In the genomic region with DNA sequence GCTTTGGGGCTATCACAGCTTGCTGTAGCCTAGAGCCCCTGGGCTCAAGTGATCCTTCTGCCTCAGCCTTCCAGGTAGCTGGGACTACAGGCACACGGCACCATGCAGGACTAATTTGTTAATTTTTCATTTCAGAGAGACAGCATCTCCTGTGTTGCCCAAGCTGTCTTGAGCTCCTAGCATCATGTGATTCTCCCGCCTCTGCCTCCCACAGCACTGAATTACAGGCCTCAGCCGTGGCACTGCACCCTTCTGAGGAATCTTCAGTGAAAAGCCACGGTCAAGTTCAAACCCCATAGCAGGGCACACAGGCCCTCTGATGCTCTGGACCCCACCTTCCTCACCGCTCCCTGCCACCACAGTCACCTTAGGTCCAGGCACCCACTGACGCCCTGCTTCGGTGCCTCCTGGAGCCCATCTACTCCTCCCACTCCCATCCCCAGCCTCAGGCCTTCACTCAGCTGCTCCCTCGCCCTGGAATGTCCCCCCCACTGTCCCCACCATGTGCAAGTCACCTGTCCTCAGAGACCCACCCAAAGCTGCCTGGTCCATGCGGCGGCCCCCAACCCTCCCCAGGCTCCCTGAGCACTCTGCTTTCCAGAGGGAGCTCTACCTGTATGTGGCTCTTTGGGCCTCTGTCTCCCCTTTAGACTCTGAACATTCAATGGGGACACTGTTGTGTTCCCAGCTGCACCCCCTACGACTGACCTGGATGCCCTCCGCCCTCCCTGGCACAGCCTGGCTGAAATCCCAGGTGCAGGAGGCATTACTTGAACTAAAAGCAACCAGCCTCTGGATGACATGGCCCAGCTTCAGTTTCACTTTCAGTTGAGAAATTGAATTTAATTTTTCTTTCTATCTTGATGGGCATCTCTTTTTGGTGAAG, we compare ENCODE assay signal across 8 cellular contexts. TPM values are rescaled to one million over a fixed set of nuclear protein-coding genes. Genes with fewer than 3 reads are reported as not detected.
DNase-seq lines count a peak whose midpoint lies in the region; ATAC-seq and TF ChIP-seq lines count a peak whose summit lies in the region.

No MANE protein-coding gene starts in this region.

- peak; percentile 9 for DNase-seq in NCI-H2107 treated with DMSO at 0.1 percent for 48 hours (lab: John Stamatoyannopoulos, UW; ENCODE audit: unreplicated experiment)
- no peak for DNase-seq in NCI-H2107 (lab: John Stamatoyannopoulos, UW)
- DNase-seq in fibroblast of pulmonary artery (ENCODE audit: low read depth): peak; percentile 24
- no peak for DNase-seq in sciatic nerve (ENCODE audit: low spot score)
- no peak for DNase-seq in NCI-H2171 treated with DMSO at 0.1 percent for 48 hours (lab: John Stamatoyannopoulos, UW)

- H3K4me3 ChIP-seq in WI38 (ENCODE audit: low read depth, low read length) (peak overlapping the region; percentile 87), fibroblast of pulmonary artery (replicated peaks; ENCODE audit: low read depth, low read length) (peak overlapping the region; percentile 65)

- intact Hi-C loops in sciatic nerve (cut with DNase I): no loop called here

- peak; percentile 21 for ATAC-seq in sciatic nerve
- no peak for ATAC-seq in HG02678 (IDR thresholded peaks at IDR 0.05; ENCODE audit: unreplicated experiment)
- no peak for ATAC-seq in GM18909 (IDR thresholded peaks at IDR 0.05; ENCODE audit: poor library complexity, unreplicated experiment)

- TF ChIP-seq CTCF in WI38 (IDR thresholded peaks at IDR 0.05; ENCODE audit: low read depth, low read length) (no peak), fibroblast of pulmonary artery (IDR thresholded peaks at IDR 0.05; ENCODE audit: low read length, missing control alignments) (no peak)

RNA-seq across cellular contexts. Expression of gene APOL2, which starts 1.6 kb away (rescaled TPM):
- 65.8 TPM for total RNA-seq in sciatic nerve

RNA-seq across cellular contexts. Expression of gene APOL1, which starts 15.2 kb away (rescaled TPM):
- total RNA-seq in sciatic nerve: 35.3 TPM

RNA-seq across cellular contexts. Expression of gene APOL4, which starts 36.1 kb away (rescaled TPM):
- total RNA-seq in sciatic nerve: 9.8 TPM

Comparison
In these comparisons a context has a peak if more than half of its experiments do, and no peak if none do; other contexts are left out.
1. DNase-seq: peak in NCI-H2107 treated with DMSO at 0.1 percent for 48 hours (single experiment) and fibroblast of pulmonary artery (single experiment); none in NCI-H2107 (single experiment), sciatic nerve (single experiment) and NCI-H2171 treated with DMSO at 0.1 percent for 48 hours (single experiment).